In genomic region chr1:113887776-113888175, GRCh38 we compare ENCODE assay signal across 1 cellular context.
A peak's percentile ranks its signal among the peaks of the same experiment; 100 is the strongest.
TF ChIP-seq lines count a peak whose summit lies in the region.

No MANE protein-coding gene starts in this region.

TF ChIP-seq in HCT116, 20 proteins besides CTCF, POLR2A, EP300 and RAD21 (continued from another document):
- TF ChIP-seq SIN3A (IDR thresholded peaks at IDR 0.05; ENCODE audit: low read depth), result peak; percentile 61
- no peak for TF ChIP-seq EZH2phosphoT487 (IDR thresholded peaks at IDR 0.05; ENCODE audit: borderline replicate concordance)
- TF ChIP-seq POLR2AphosphoS5 (IDR thresholded peaks at IDR 0.05; ENCODE audit: low read depth, low read length), result no peak
- TF ChIP-seq YY1 (IDR thresholded peaks at IDR 0.05; ENCODE audit: extremely low read depth, insufficient replicate concordance, low read depth, low read length), result no peak
- peak; percentile 47; the same call in 1 of the 2 replicates for TF ChIP-seq CBX3 (IDR thresholded peaks at IDR 0.05; ENCODE audit: low read depth)
- peak; percentile 68; the same call in 1 of the 2 replicates for TF ChIP-seq FOSL1 (IDR thresholded peaks at IDR 0.05; ENCODE audit: low read depth)
- TF ChIP-seq EZH2 (IDR thresholded peaks at IDR 0.05), result no peak
- peak; percentile 54 for TF ChIP-seq MAX (IDR thresholded peaks at IDR 0.05)
